In genomic region chr5:90506221-90506620, GRCh38 we compare ENCODE assay signal across 21 cellular contexts. TPM values are rescaled to one million over a fixed set of nuclear protein-coding genes. Genes with fewer than 3 reads are reported as not detected.
A peak's percentile ranks its signal among the peaks of the same experiment; 100 is the strongest.
DNase-seq lines count a peak whose midpoint lies in the region; ATAC-seq, FAIRE-seq and TF ChIP-seq lines count a peak whose summit lies in the region.
"Had no signal": no experiment of that assay in that cellular context is flagged by ENCODE, and none has a peak within 500 bp of the region (broad histone marks: within the 10 kb centered on the region; RNA-seq: fewer than 3 reads in every experiment).

No MANE protein-coding gene starts in this region.

- H3K4me3 ChIP-seq in CD8-positive, alpha-beta T cell (ENCODE audit: low read depth, low read length): no peak overlapping the region
- no peak overlapping the region for H3K4me3 ChIP-seq in fibroblast of pulmonary artery (replicated peaks; ENCODE audit: low read depth, low read length)
- no peak overlapping the region for H3K4me3 ChIP-seq in sigmoid colon
- H3K4me3 ChIP-seq: BLaER1 treated with 17β-estradiol and CSF1 and Interleukin-3, amounts not matched to agents 10 nM and 100 nM; GM23248 had no signal

- no peak for FAIRE-seq in H54 (lab: Jason Lieb, UNC)
- FAIRE-seq: G401.6, GM12891, GM19239 had no signal

- H3K4me1 ChIP-seq in CD8-positive, alpha-beta T cell (ENCODE audit: insufficient read depth, low read length): no peaks in the 10 kb centered on the region
- no peaks in the 10 kb centered on the region for H3K4me1 ChIP-seq in sigmoid colon

- no peaks in the 10 kb centered on the region for H3K9me3 ChIP-seq in CD8-positive, alpha-beta T cell (ENCODE audit: low read length)
- H3K9me3 ChIP-seq in sigmoid colon: no peaks in the 10 kb centered on the region
- H3K9me3 ChIP-seq: BLaER1 treated with 17β-estradiol and CSF1 and Interleukin-3, amounts not matched to agents 10 nM and 100 nM had no signal

- no peaks in the 10 kb centered on the region for H3K27me3 ChIP-seq in CD8-positive, alpha-beta T cell (ENCODE audit: insufficient read depth, low read length)
- no peaks in the 10 kb centered on the region for H3K27me3 ChIP-seq in sigmoid colon
- H3K27me3 ChIP-seq: BLaER1 treated with 17β-estradiol and CSF1 and Interleukin-3, amounts not matched to agents 10 nM and 100 nM had no signal

- POLR2A ChIA-PET in CD8-positive, alpha-beta T cell (lab: Charles Lee): no interaction called here

- CTCF ChIA-PET in CD8-positive, alpha-beta T cell (lab: Charles Lee): no interaction called here

- no peaks in the 10 kb centered on the region for H3K36me3 Mint-ChIP-seq in CD8-positive, alpha-beta T cell
- H3K36me3 Mint-ChIP-seq: CD8-positive, alpha-beta memory T cell had no signal

- peak overlapping the region; percentile 42 for H3K27ac Mint-ChIP-seq in CD8-positive, alpha-beta T cell
- H3K27ac Mint-ChIP-seq: B cell; CD8-positive, alpha-beta memory T cell; HFFc6 had no signal

- no peaks in the 10 kb centered on the region for H3K36me3 ChIP-seq in CD8-positive, alpha-beta T cell (ENCODE audit: insufficient read depth, low read length)
- H3K36me3 ChIP-seq in sigmoid colon: no peaks in the 10 kb centered on the region

- H3K4me3 Mint-ChIP-seq in CD8-positive, alpha-beta T cell: no peak overlapping the region
- H3K4me3 Mint-ChIP-seq: B cell; CD8-positive, alpha-beta memory T cell; HFFc6 had no signal

- TF ChIP-seq CTCF in CD8-positive, alpha-beta T cell (IDR thresholded peaks at IDR 0.05): no peak
- TF ChIP-seq CTCF in fibroblast of pulmonary artery (IDR thresholded peaks at IDR 0.05; ENCODE audit: low read length, missing control alignments): no peak
- no peak for TF ChIP-seq CTCF in sigmoid colon (IDR thresholded peaks at IDR 0.05)

- no peak for TF ChIP-seq EP300 in sigmoid colon (IDR thresholded peaks at IDR 0.05)

- ATAC-seq in CD8-positive, alpha-beta T cell: no peak
- ATAC-seq: HCT116 had no signal

- no peaks in the 10 kb centered on the region for H3K27me3 Mint-ChIP-seq in CD8-positive, alpha-beta T cell (ENCODE audit: low read depth)
- H3K27me3 Mint-ChIP-seq: B cell; CD8-positive, alpha-beta memory T cell had no signal

- no peak overlapping the region for H3K27ac ChIP-seq in CD8-positive, alpha-beta T cell (ENCODE audit: low read depth, low read length)
- no peak overlapping the region for H3K27ac ChIP-seq in sigmoid colon
- H3K27ac ChIP-seq: BLaER1 treated with 17β-estradiol and CSF1 and Interleukin-3, amounts not matched to agents 10 nM and 100 nM; GM23248 had no signal

- intact Hi-C loops in CD8-positive, alpha-beta T cell (cut with DNase I, micrococcal nuclease): no loop called here
- intact Hi-C loops in sigmoid colon (cut with DNase I): no loop called here

- H3K9me3 Mint-ChIP-seq in CD8-positive, alpha-beta T cell: no peaks in the 10 kb centered on the region
- H3K9me3 Mint-ChIP-seq: CD8-positive, alpha-beta memory T cell; HFFc6 had no signal

- no peaks in the 10 kb centered on the region for H3K4me1 Mint-ChIP-seq in CD8-positive, alpha-beta T cell (ENCODE audit: low read depth)
- H3K4me1 Mint-ChIP-seq: B cell; CD8-positive, alpha-beta memory T cell had no signal

- TF ChIP-seq POLR2A in H54 (IDR thresholded peaks at IDR 0.05; ENCODE audit: low read depth, low read length) (no peak), sigmoid colon (IDR thresholded peaks at IDR 0.05) (no peak)

- DNase-seq in CD8-positive, alpha-beta T cell: no peak
- DNase-seq in amniotic epithelial cell (ENCODE audit: low read depth) (peak; percentile 20), fibroblast of pulmonary artery (ENCODE audit: low read depth) (peak; percentile 8), kidney tubule cell (ENCODE audit: low spot score) (peak; percentile 13), H54 (ENCODE audit: insufficient read length, low spot score) (no peak), sigmoid colon (no peak), T-helper 1 cell (no peak)
- DNase-seq: 8988T; CD8-positive, alpha-beta memory T cell; COR-L47; DMS 273 treated with DMSO at 0.1 percent for 48 hours; DMS53; GM23248; H7; HFFc6 had no signal

RNA-seq across cellular contexts. Expression of gene LYSMD3, which starts 23.2 kb away (rescaled TPM):
- total RNA-seq in CD8-positive, alpha-beta T cell: 10 to 100 TPM; 25.8 to 30.9 TPM
- total RNA-seq in sigmoid colon: 10 to 100 TPM; 15.5 to 23.7 (median 19.2) TPM
- polyA plus RNA-seq in sigmoid colon: 10 to 100 TPM in 1 of 3 donors, 1 to 10 TPM in 2; 8.0 to 10.4 (median 9.0) TPM

RNA-seq across cellular contexts. Expression of gene POLR3G, which starts 31.6 kb away (rescaled TPM):
- total RNA-seq in CD8-positive, alpha-beta T cell: 1 to 10 TPM in 1 of 2 experiments, under 1 TPM in 1; 0.69 to 1.0 TPM
- 1 to 10 TPM; 1.1 to 5.8 (median 2.6) TPM for total RNA-seq in sigmoid colon
- polyA plus RNA-seq in sigmoid colon: 1 to 10 TPM in 2 of 3 donors, under 1 TPM in 1; 0.46 to 2.4 (median 1.8) TPM

RNA-seq across cellular contexts. Expression of gene MBLAC2, which starts 31.6 kb away (rescaled TPM):
- 1 to 10 TPM; 2.8 to 3.2 TPM for total RNA-seq in CD8-positive, alpha-beta T cell
- total RNA-seq in sigmoid colon: 1 to 10 TPM; 4.9 to 7.1 (median 6.1) TPM
- 1 to 10 TPM in 2 of 3 donors, under 1 TPM in 1; 0.92 to 2.8 (median 2.4) TPM for polyA plus RNA-seq in sigmoid colon

RNA-seq across cellular contexts. Expression of gene ADGRV1, which starts 52.4 kb away (rescaled TPM):
- total RNA-seq in CD8-positive, alpha-beta T cell: under 1 TPM; 0.50 to 0.71 TPM
- 1 to 10 TPM in 1 of 4 donors, under 1 TPM in 3; 0.54 to 1.1 (median 0.74) TPM for total RNA-seq in sigmoid colon
- polyA plus RNA-seq in sigmoid colon: 1 to 10 TPM in 1 of 3 donors, under 1 TPM in 1, not detected in 1; 0.60 to 2.1 TPM
- total RNA-seq: B cell, GM23248, HFFc6 had no signal
- polyA plus RNA-seq: CD8-positive, alpha-beta memory T cell; GM23248 had no signal

Comparison
In these comparisons a context has a peak if more than half of its experiments do, and no peak if none do; other contexts are left out.
1. DNase-seq: peak in amniotic epithelial cell (single experiment), fibroblast of pulmonary artery (single experiment) and kidney tubule cell (single experiment); none in CD8-positive, alpha-beta T cell (0 of 7), H54 (single experiment), sigmoid colon (single experiment) and T-helper 1 cell (0 of 5).